In genomic region chr10:23399701-23400144, GRCh38 we compare ENCODE assay signal across 12 cellular contexts. TPM values are rescaled to one million over a fixed set of nuclear protein-coding genes. Genes with fewer than 3 reads are reported as not detected.
DNase-seq lines count a peak whose midpoint lies in the region; ATAC-seq and TF ChIP-seq lines count a peak whose summit lies in the region.
"Had no signal": no experiment of that assay in that cellular context is flagged by ENCODE, and none has a peak within 500 bp of the region (broad histone marks: within the 10 kb centered on the region; RNA-seq: fewer than 3 reads in every experiment).

No MANE protein-coding gene starts in this region.

- H3K36me3 Mint-ChIP-seq in HFFc6 (ENCODE audit: low read depth): no peaks in the 10 kb centered on the region
- no peaks in the 10 kb centered on the region for H3K36me3 Mint-ChIP-seq in activated T-cell treated with anti-CD3 and anti-CD28 coated beads, Interleukin-2, amount 50 U/mL, for 4 hours (ENCODE audit: insufficient read depth)

- no peak for TF ChIP-seq CTCF in HFFc6 (IDR thresholded peaks at IDR 0.05)
- no peak for TF ChIP-seq CTCF in mammary epithelial cell (conservative IDR thresholded peaks at IDR 0.05 in 1 of 2, IDR thresholded peaks at IDR 0.05 in 1 of 2; ENCODE audit: extremely low read depth in 1 of 2, insufficient read depth in 1 of 2, low read depth in 1 of 2, low read length in 2 of 2)
- TF ChIP-seq CTCF in hepatocyte (IDR thresholded peaks at IDR 0.05; ENCODE audit: poor library complexity): no peak
- TF ChIP-seq CTCF in smooth muscle cell (IDR thresholded peaks at IDR 0.05; ENCODE audit: borderline replicate concordance, insufficient read depth, poor library complexity, severe bottlenecking): no peak

- peak overlapping the region; percentile 20; the same call in 1 of the 2 replicates for H3K4me3 Mint-ChIP-seq in HFFc6
- no peak overlapping the region for H3K4me3 Mint-ChIP-seq in activated T-cell treated with anti-CD3 and anti-CD28 coated beads, Interleukin-2, amount 50 U/mL, for 4 hours

- peaks cover 8% of the 10 kb centered on the region; the same call in 1 of the 2 replicates for H3K27me3 Mint-ChIP-seq in HFFc6 (ENCODE audit: insufficient read depth)
- H3K27me3 Mint-ChIP-seq in activated T-cell treated with anti-CD3 and anti-CD28 coated beads, Interleukin-2, amount 50 U/mL, for 4 hours (ENCODE audit: low read depth): no peaks in the 10 kb centered on the region

- 72% methylated on average over 6 of the region's 7 CpGs for WGBS in mammary epithelial cell (ENCODE audit: low coverage, missing lambda C conversion rate)
- 63% methylated on average over 7 of the region's 7 CpGs for WGBS in hepatocyte (ENCODE audit: low lambda C conversion rate, missing lambda C conversion rate)
- WGBS in smooth muscle cell (ENCODE audit: low lambda C conversion rate): 45% methylated on average over 7 of the region's 7 CpGs

- H3K9me3 ChIP-seq in mammary epithelial cell (replicated peaks; ENCODE audit: insufficient read depth, low read length): no peaks in the 10 kb centered on the region
- H3K9me3 ChIP-seq in hepatocyte (ENCODE audit: low read depth): no peaks in the 10 kb centered on the region
- no peaks in the 10 kb centered on the region for H3K9me3 ChIP-seq in smooth muscle cell (replicated peaks; ENCODE audit: low read depth)

- H3K36me3 ChIP-seq in mammary epithelial cell (ENCODE audit: insufficient read depth, low read length): no peaks in the 10 kb centered on the region
- no peaks in the 10 kb centered on the region for H3K36me3 ChIP-seq in hepatocyte (replicated peaks; ENCODE audit: insufficient read depth, low read depth)
- H3K36me3 ChIP-seq in smooth muscle cell (ENCODE audit: low read depth): no peaks in the 10 kb centered on the region

- DNase-seq in HFFc6: peak; percentile 86
- peak; percentile 24 for DNase-seq in mammary epithelial cell
- peak; percentile 68 for DNase-seq in hepatocyte (ENCODE audit: low spot score)
- DNase-seq in smooth muscle cell (lab: John Stamatoyannopoulos, UW; ENCODE audit: unreplicated experiment): no peak
- no peak for DNase-seq in activated T-cell treated with anti-CD3 and anti-CD28 coated beads, Interleukin-2, amount 50 U/mL, for 4 hours
- no peak for DNase-seq in stimulated activated CD4-positive, alpha-beta T cell treated with anti-CD3 and anti-CD28 coated beads, Interleukin-2, amount 100 ng/mL, for 24 hours
- DNase-seq: amygdala, NCI-H187 treated with DMSO at 0.1 percent for 48 hours, T-helper 9 cell had no signal

- no peaks in the 10 kb centered on the region for H3K9me2 ChIP-seq in hepatocyte (replicated peaks; ENCODE audit: insufficient read depth)

- in situ Hi-C loops in mammary epithelial cell (cut with MboI; ENCODE audit: low sequenced_read_pairs in 2 of 2): no loop called here

- H3K79me2 ChIP-seq in mammary epithelial cell (ENCODE audit: insufficient read depth, low read length) (no peaks in the 10 kb centered on the region), hepatocyte (no peaks in the 10 kb centered on the region), smooth muscle cell (ENCODE audit: low read depth) (no peaks in the 10 kb centered on the region)

- H3K4me1 ChIP-seq in mammary epithelial cell (ENCODE audit: insufficient read depth, low read length) (no peaks in the 10 kb centered on the region), hepatocyte (ENCODE audit: insufficient read depth) (no peaks in the 10 kb centered on the region), smooth muscle cell (ENCODE audit: low read depth) (no peaks in the 10 kb centered on the region)

- no peak overlapping the region for H3K27ac Mint-ChIP-seq in HFFc6

- H3K27me3 ChIP-seq in mammary epithelial cell (ENCODE audit: insufficient read depth, low read length): no peaks in the 10 kb centered on the region
- no peaks in the 10 kb centered on the region for H3K27me3 ChIP-seq in hepatocyte
- no peaks in the 10 kb centered on the region for H3K27me3 ChIP-seq in smooth muscle cell (ENCODE audit: low read depth)

- no peaks in the 10 kb centered on the region for H3K9me3 Mint-ChIP-seq in HFFc6
- H3K9me3 Mint-ChIP-seq in activated T-cell treated with anti-CD3 and anti-CD28 coated beads, Interleukin-2, amount 50 U/mL, for 4 hours: no peaks in the 10 kb centered on the region

- no peaks in the 10 kb centered on the region for H3F3A ChIP-seq in smooth muscle cell (ENCODE audit: low read depth)

- ATAC-seq in HG03280 (IDR thresholded peaks at IDR 0.05; ENCODE audit: unreplicated experiment): no peak
- ATAC-seq in HG03457 (IDR thresholded peaks at IDR 0.05; ENCODE audit: unreplicated experiment): no peak
- no peak for ATAC-seq in activated T-cell treated with anti-CD3 and anti-CD28 coated beads, Interleukin-2, amount 50 U/mL, for 4 hours

- H2AFZ ChIP-seq in mammary epithelial cell (ENCODE audit: low read depth, low read length) (no peak overlapping the region), hepatocyte (no peak overlapping the region), smooth muscle cell (ENCODE audit: low read depth) (no peak overlapping the region)

- CTCF ChIA-PET in mammary epithelial cell (lab: Charles Lee; ENCODE audit: low non-redundant PET): no interaction called here

- H3K27ac ChIP-seq in mammary epithelial cell (ENCODE audit: insufficient read depth, low read depth, low read length): no peak overlapping the region
- peak overlapping the region; percentile 43 for H3K27ac ChIP-seq in hepatocyte
- H3K27ac ChIP-seq in smooth muscle cell (ENCODE audit: low read depth): peak overlapping the region; percentile 40

- H4K20me1 ChIP-seq in mammary epithelial cell (ENCODE audit: insufficient read depth, low read length) (no peaks in the 10 kb centered on the region), hepatocyte (ENCODE audit: insufficient read depth, poor library complexity, severe bottlenecking) (no peaks in the 10 kb centered on the region), smooth muscle cell (ENCODE audit: low read depth) (no peaks in the 10 kb centered on the region)

- no peak overlapping the region for H3K4me2 ChIP-seq in mammary epithelial cell (ENCODE audit: insufficient read depth, low read depth, low read length)
- H3K4me2 ChIP-seq in hepatocyte: no peak overlapping the region
- peak overlapping the region; percentile 56 for H3K4me2 ChIP-seq in smooth muscle cell

- H3K9ac ChIP-seq in mammary epithelial cell (ENCODE audit: insufficient read depth, low read length): no peak overlapping the region
- H3K9ac ChIP-seq in smooth muscle cell (ENCODE audit: low read depth): no peak overlapping the region

- intact Hi-C loops in mammary epithelial cell (cut with micrococcal nuclease): no loop called here

- BruUV-seq in mammary epithelial cell (replicated peaks; lab: Mats Ljungman, UMichigan): no TSS peak

- dilution Hi-C loops in mammary epithelial cell (cut with HindIII; ENCODE audit: low sequenced_read_pairs): no loop called here

- H3K4me1 Mint-ChIP-seq in HFFc6 (ENCODE audit: low read depth): peaks cover 27% of the 10 kb centered on the region
- no peaks in the 10 kb centered on the region for H3K4me1 Mint-ChIP-seq in activated T-cell treated with anti-CD3 and anti-CD28 coated beads, Interleukin-2, amount 50 U/mL, for 4 hours (ENCODE audit: low read depth)

- no peak overlapping the region for H3K4me3 ChIP-seq in mammary epithelial cell (replicated peaks in 1 of 3; ENCODE audit: insufficient read depth in 1 of 3, low read depth in 2 of 3, low read length in 3 of 3)
- H3K4me3 ChIP-seq in hepatocyte: no peak overlapping the region
- H3K4me3 ChIP-seq in smooth muscle cell: no peak overlapping the region

RNA-seq across cellular contexts. Expression of gene OTUD1, which starts 39.2 kb away (rescaled TPM):
- total RNA-seq in HFFc6 (2021; fragmentation: NEBNext Ultra II Directional; extraction: Animal tissue kit (Norgen Biotek cat#: 25700)): 1 to 10 TPM; 3.6 to 4.9 (median 4.0) TPM
- total RNA-seq in mammary epithelial cell: 10 to 100 TPM in 1 of 2 donors, 1 to 10 TPM in 1; 9.6 to 12.0 TPM
- polyA plus RNA-seq in mammary epithelial cell: 2.2 TPM
- 1.2 TPM for polyA minus RNA-seq in mammary epithelial cell
- total RNA-seq in hepatocyte: 29.0 and 31.7 TPM in 2 replicates
- polyA plus RNA-seq in hepatocyte: 34.8 and 38.5 TPM in 2 replicates
- total RNA-seq in smooth muscle cell: 11.6 and 12.9 TPM in 2 replicates
- polyA plus RNA-seq in smooth muscle cell: 10.8 and 14.0 TPM in 2 replicates
- 10 to 100 TPM; 14.3 to 19.9 (median 19.6) TPM for total RNA-seq in activated T-cell treated with anti-CD3 and anti-CD28 coated beads, Interleukin-2, amount 50 U/mL, for 4 hours

RNA-seq across cellular contexts. Expression of gene C10orf67, which starts 55.1 kb away (rescaled TPM):
- total RNA-seq in HFFc6 (2021; fragmentation: NEBNext Ultra II Directional; extraction: Animal tissue kit (Norgen Biotek cat#: 25700)): under 1 TPM; 0.10 to 0.88 (median 0.33) TPM
- total RNA-seq in mammary epithelial cell (1 to 10 TPM in 1 of 2 donors, under 1 TPM in 1; 0.35 to 1.8 TPM), hepatocyte (0.10 TPM in 1 of 2 replicates, not detected in the other), smooth muscle cell (not detected in 2 replicates)
- polyA plus RNA-seq in mammary epithelial cell (0.26 TPM), hepatocyte (not detected in 2 replicates), smooth muscle cell (not detected in 2 replicates)
- polyA minus RNA-seq in mammary epithelial cell: 4.7 TPM
- total RNA-seq in activated T-cell treated with anti-CD3 and anti-CD28 coated beads, Interleukin-2, amount 50 U/mL, for 4 hours: 1 to 10 TPM in 1 of 3 donors, under 1 TPM in 2; 0.42 to 1.1 (median 0.73) TPM
- total RNA-seq: pulmonary artery endothelial cell had no signal

Comparison
In these comparisons a context has a peak if more than half of its experiments do, and no peak if none do; other contexts are left out.
1. DNase-seq: peak in HFFc6 (single experiment), mammary epithelial cell (single experiment) and hepatocyte (single experiment); none in smooth muscle cell (single experiment), activated T-cell treated with anti-CD3 and anti-CD28 coated beads, Interleukin-2, amount 50 U/mL, for 4 hours (single experiment) and stimulated activated CD4-positive, alpha-beta T cell treated with anti-CD3 and anti-CD28 coated beads, Interleukin-2, amount 100 ng/mL, for 24 hours (0 of 2).